18 cellular contexts compared by ENCODE assay signal in the genomic region with DNA sequence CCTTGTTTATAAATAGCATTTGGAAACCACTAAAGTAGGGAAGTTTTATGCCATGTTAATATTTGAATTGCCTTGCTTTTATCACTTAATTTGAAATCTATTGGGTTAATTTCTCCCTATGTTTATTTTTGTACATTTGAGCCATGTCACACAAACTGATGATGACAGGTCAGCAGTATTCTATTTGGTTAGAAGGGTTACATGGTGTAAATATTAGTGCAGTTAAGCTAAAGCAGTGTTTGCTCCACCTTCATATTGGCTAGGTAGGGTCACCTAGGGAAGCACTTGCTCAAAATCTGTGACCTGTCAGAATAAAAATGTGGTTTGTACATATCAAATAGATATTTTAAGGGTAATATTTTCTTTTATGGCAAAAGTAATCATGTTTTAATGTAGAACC.
"Had no signal": no experiment of that assay in that cellular context is flagged by ENCODE, and none has a peak within 500 bp of the region (broad histone marks: within the 10 kb centered on the region; RNA-seq: fewer than 3 reads in every experiment).

No MANE protein-coding gene starts in this region.

- H3K4me2 ChIP-seq: hepatocyte, smooth muscle cell had no signal

- DNase-seq: activated CD4-positive, alpha-beta T cell treated with anti-CD3 and anti-CD28 coated beads, Interleukin-2, amount 10 ng/mL, durations not matched to agents 7 days and 5 days; activated CD8-positive, alpha-beta memory T cell treated with anti-CD3 and anti-CD28 coated beads for 24 hours; activated naive CD4-positive, alpha-beta T cell treated with anti-CD3 and anti-CD28 coated beads, Interleukin-2, amount 50 U/mL, for 16 hours; amygdala; central memory CD4-positive, alpha-beta T cell; colonic mucosa; mesendoderm; nephron progenitor cell; right lobe of liver; stimulated activated CD4-positive, alpha-beta T cell treated with anti-CD3 and anti-CD28 coated beads, Interleukin-4, amount 100 ng/mL, for 4 hours; stimulated activated CD8-positive, alpha-beta memory T cell treated with anti-CD3 and anti-CD28 coated beads, Interleukin-4, amount 100 ng/mL, for 48 hours; stomach; testis; upper lobe of right lung had no signal

- H2AFZ ChIP-seq: hepatocyte had no signal

- FAIRE-seq: endometrium, keratinocyte had no signal

- H3K4me3 ChIP-seq: colonic mucosa, hepatocyte, right lobe of liver, smooth muscle cell, stomach, testis, upper lobe of right lung had no signal

- H3K27me3 ChIP-seq: colonic mucosa, hepatocyte, right lobe of liver, stomach, testis, upper lobe of right lung had no signal

- H3K4me3 Mint-ChIP-seq: activated CD4-positive, alpha-beta T cell treated with anti-CD3 and anti-CD28 coated beads, Interleukin-2, amount 10 ng/mL, durations not matched to agents 7 days and 5 days; nephron progenitor cell had no signal

- H3K27ac ChIP-seq: colonic mucosa, hepatocyte, right lobe of liver, stomach, testis, upper lobe of right lung had no signal

- H3K9me3 Mint-ChIP-seq: activated CD4-positive, alpha-beta T cell treated with anti-CD3 and anti-CD28 coated beads, Interleukin-2, amount 10 ng/mL, durations not matched to agents 7 days and 5 days; nephron progenitor cell had no signal

- H3K9me3 ChIP-seq: colonic mucosa, right lobe of liver, stomach, testis, upper lobe of right lung had no signal

- H3K27me3 Mint-ChIP-seq: activated CD4-positive, alpha-beta T cell treated with anti-CD3 and anti-CD28 coated beads, Interleukin-2, amount 10 ng/mL, durations not matched to agents 7 days and 5 days had no signal

- ATAC-seq: upper lobe of right lung had no signal
